12 cellular contexts compared by ENCODE assay signal in genomic region chr19:46492841-46493235, GRCh38. TPM values are rescaled to one million over a fixed set of nuclear protein-coding genes. Genes with fewer than 3 reads are reported as not detected.
DNase-seq lines count a peak whose midpoint lies in the region; ATAC-seq, FAIRE-seq and TF ChIP-seq lines count a peak whose summit lies in the region.
"Had no signal": no experiment of that assay in that cellular context is flagged by ENCODE, and none has a peak within 500 bp of the region (broad histone marks: within the 10 kb centered on the region; RNA-seq: fewer than 3 reads in every experiment).

No MANE protein-coding gene starts in this region.

- H2AFZ ChIP-seq in HepG2 (ENCODE audit: low read length): no peak overlapping the region
- H2AFZ ChIP-seq in H1 (ENCODE audit: low read length): no peak overlapping the region; the same call in 1 of the 2 replicates

- H3K4me1 Mint-ChIP-seq in nephron progenitor cell: peaks cover 48% of the 10 kb centered on the region

- H2BK12ac ChIP-seq in H1 (ENCODE audit: low read depth, low read length): peak overlapping the region; percentile 75; the same call in 1 of the 2 replicates

- H3K4me1 ChIP-seq in right lobe of liver (peaks cover 0 to 11% (median 0%) of the 10 kb centered on the region in 4 donors), HepG2 (ENCODE audit: insufficient read depth, low read length) (peaks cover 8% of the 10 kb centered on the region; the same call in 1 of the 2 replicates), H1 (replicated peaks in 1 of 4; ENCODE audit: control insufficient read depth in 3 of 4, insufficient read depth in 4 of 4, low read length in 3 of 4) (peaks cover 5 to 36% (median 25%) of the 10 kb centered on the region in 4 experiments), urinary bladder (ENCODE audit: insufficient read depth) (no peaks in the 10 kb centered on the region)
- H3K4me1 ChIP-seq: BE2C had no signal

- peak overlapping the region; percentile 47 for H4K91ac ChIP-seq in H1 (replicated peaks; ENCODE audit: insufficient read length, low read length)

- POLR2A ChIA-PET in HepG2 (lab: Yijun Ruan, JAX): no interaction called here
- POLR2A ChIA-PET in H1 (lab: Charles Lee; ENCODE audit: partially characterized antibody): interaction anchor here (1.1 kb wide), 1 partner anchor 19 kb away, joined by 6 read pairs; no protein-coding TSS in a partner anchor

- no peak overlapping the region; the same call in 1 of the 2 replicates for H2AK5ac ChIP-seq in H1 (ENCODE audit: low read depth, low read length)

- no peaks in the 10 kb centered on the region for H3K79me1 ChIP-seq in H1 (ENCODE audit: low read depth, low read length)

- intact Hi-C loops in right lobe of liver (cut with DNase I): loop anchor here (10.0 kb wide), 2 partner anchors 208 to 218 kb away; no protein-coding TSS in a partner anchor
- intact Hi-C loops in HepG2 (cut with micrococcal nuclease; ENCODE audit: unreplicated experiment): no loop called here

- peak overlapping the region; percentile 25 to 41 (median 26) for H3K4me3 ChIP-seq in right lobe of liver
- no peak overlapping the region for H3K4me3 ChIP-seq in HepG2 (replicated peaks in 1 of 3; ENCODE audit: insufficient read depth in 1 of 3, low read depth in 2 of 3, low read length in 3 of 3)
- H3K4me3 ChIP-seq in H1 (ENCODE audit: extremely low read depth in 1 of 4, insufficient read depth in 2 of 4, low read depth in 3 of 4, low read length in 4 of 4): peak overlapping the region; percentile 15 to 61 (median 22); a peak in 7 of 8 replicates
- H3K4me3 ChIP-seq in urinary bladder (ENCODE audit: low read depth, low read length): peak overlapping the region; percentile 41

- no peak overlapping the region for H2BK120ac ChIP-seq in H1 (replicated peaks; ENCODE audit: low read depth, low read length)

- H3K14ac ChIP-seq in H1 (ENCODE audit: insufficient read length): no peak overlapping the region

- no peak overlapping the region for H3K4ac ChIP-seq in H1 (replicated peaks; ENCODE audit: insufficient read length, low read depth, low read length)

- no peak overlapping the region for H3K9ac ChIP-seq in HepG2 (ENCODE audit: insufficient read depth, low read depth, low read length)
- H3K9ac ChIP-seq in H1 (replicated peaks in 1 of 4; ENCODE audit: extremely low read depth in 1 of 4, low read depth in 3 of 4, low read length in 3 of 4): no peak overlapping the region

- H3K18ac ChIP-seq in H1 (ENCODE audit: extremely low read depth, low read length): peak overlapping the region; percentile 60

- in situ Hi-C loops in HepG2 (cut with HindIII; ENCODE audit: extremely low pct_ligation_motif_present, low pct_unique_long_range_greater_than_20kb): no loop called here
- in situ Hi-C loops in GM13977 (cut with MboI; ENCODE audit: low pct_unique_long_range_greater_than_20kb, low sequenced_read_pairs, unreplicated experiment): loop anchor here (25.0 kb wide), 1 partner anchor 206 kb away; the partner anchor contains the start of gene HIF3A

- H3K27me3 ChIP-seq in right lobe of liver (peaks cover 0 to 11% of the 10 kb centered on the region in 2 donors), HepG2 (ENCODE audit: control insufficient read depth in 1 of 2, insufficient read depth in 2 of 2, low read length in 2 of 2) (peaks cover 5 to 37% of the 10 kb centered on the region in 2 experiments), H1 (replicated peaks in 1 of 4; ENCODE audit: control insufficient read depth in 3 of 4, extremely low read depth in 1 of 4, insufficient read depth in 3 of 4, low read length in 3 of 4) (peaks cover 33 to 78% (median 74%) of the 10 kb centered on the region in 4 experiments)
- H3K27me3 ChIP-seq: BE2C had no signal

- FAIRE-seq in HepG2 (lab: Jason Lieb, UNC): no peak
- FAIRE-seq in H1 (lab: Jason Lieb, UNC): no peak

- H2BK15ac ChIP-seq in H1 (ENCODE audit: low read length): no peak overlapping the region

- no peaks in the 10 kb centered on the region for H4K20me1 ChIP-seq in HepG2 (ENCODE audit: insufficient read depth, low read length)
- H4K20me1 ChIP-seq in H1 (replicated peaks in 1 of 2; ENCODE audit: control insufficient read depth in 1 of 2, insufficient read depth in 2 of 2, low read length in 2 of 2): peaks cover 3 to 5% of the 10 kb centered on the region in 2 experiments

- no peak for TF ChIP-seq CTCF in right lobe of liver (IDR thresholded peaks at IDR 0.05)
- no peak for TF ChIP-seq CTCF in HepG2 (CRISPR knock-in tag; IDR thresholded peaks at IDR 0.05)
- no peak for TF ChIP-seq CTCF in H1 (IDR thresholded peaks at IDR 0.05; ENCODE audit: control extremely low read depth in 1 of 3, insufficient read depth in 1 of 3, low read depth in 1 of 3, low read length in 3 of 3)
- no peak for TF ChIP-seq CTCF in nephron progenitor cell (IDR thresholded peaks at IDR 0.05)
- TF ChIP-seq CTCF in GM13977 (IDR thresholded peaks at IDR 0.05; ENCODE audit: extremely low read depth, insufficient read depth, missing control alignments): no peak

- H3K36me3 ChIP-seq in right lobe of liver (no peaks in the 10 kb centered on the region), HepG2 (replicated peaks in 1 of 2; ENCODE audit: control insufficient read depth in 1 of 2, insufficient read depth in 2 of 2, low read length in 2 of 2) (no peaks in the 10 kb centered on the region), H1 (ENCODE audit: control insufficient read depth in 2 of 4, insufficient read depth in 4 of 4, low read length in 3 of 4) (no peaks in the 10 kb centered on the region), urinary bladder (ENCODE audit: insufficient read depth) (no peaks in the 10 kb centered on the region)
- H3K36me3 ChIP-seq: BE2C, WERI-Rb-1 had no signal

- no peak overlapping the region for H2BK20ac ChIP-seq in H1 (ENCODE audit: low read length)

- TF ChIP-seq POLR2A in right lobe of liver (IDR thresholded peaks at IDR 0.05) (no peak), HepG2 (IDR thresholded peaks at IDR 0.05; ENCODE audit: insufficient read depth in 1 of 2, low read depth in 2 of 2, low read length in 2 of 2) (no peak), H1 (IDR thresholded peaks at IDR 0.05; ENCODE audit: control extremely low read depth in 1 of 2, low read depth in 2 of 2, low read length in 2 of 2) (no peak)

- H3K79me2 ChIP-seq in HepG2 (ENCODE audit: insufficient read depth, low read length) (no peaks in the 10 kb centered on the region), H1 (ENCODE audit: control insufficient read depth in 1 of 2, insufficient read depth in 2 of 2, low read length in 2 of 2) (no peaks in the 10 kb centered on the region)

- peak overlapping the region; percentile 23 for H3K4me3 Mint-ChIP-seq in nephron progenitor cell

- 10% methylated on average over 8 of the region's 17 CpGs for WGBS in right lobe of liver (ENCODE audit: insufficient coverage, low coverage, low lambda C conversion rate, missing lambda C conversion rate)
- WGBS in HepG2 (ENCODE audit: low lambda C conversion rate): 68% methylated on average over 16 of the region's 17 CpGs
- WGBS in H1 (ENCODE audit: extremely low coverage in 1 of 2, insufficient coverage in 1 of 2, insufficient read length in 1 of 2, insufficient replicate concordance in 2 of 2, low coverage in 1 of 2, low lambda C conversion rate in 2 of 2, missing lambda C conversion rate in 1 of 2), 2 experiments: 6% methylated on average over 10 of the region's 17 CpGs; no CpG with 5 or more reads in 1 of the 2 experiments
- WGBS in urinary bladder: 43% methylated on average over 17 of the region's 17 CpGs

- CTCF ChIA-PET in HepG2 (lab: Yijun Ruan, JAX; ENCODE audit: low intra/inter-chr PET ratio, low total read pairs) (no interaction called here), H1 (lab: Charles Lee; ENCODE audit: partially characterized antibody) (interaction anchor here (0.6 to 6.7 kb wide), 6 partner anchors 9 to 92 kb away, joined by 4 to 254 read pairs (median 5); no protein-coding TSS in a partner anchor)

- DNase-seq in right lobe of liver: peak in 1 of 3 donors; percentile 21
- no peak for DNase-seq in HepG2 (ENCODE audit: low spot score)
- no peak for DNase-seq in H1 (ENCODE audit: low read depth in 1 of 2, low spot score in 2 of 2)
- DNase-seq in nephron progenitor cell: no peak
- no peak for DNase-seq in T1000 (lab: John Stamatoyannopoulos, UW)
- no peak for DNase-seq in GM13977 (ENCODE audit: low spot score)
- DNase-seq in activated CD4-positive, CD25-positive, alpha-beta regulatory T cell treated with anti-CD3 and anti-CD28 coated beads, Interleukin-2, amount 50 U/mL, for 72 hours: no peak
- DNase-seq: BE2C, NCI-H2081 treated with DMSO at 0.1 percent for 48 hours, WERI-Rb-1 had no signal

- peaks cover 81% of the 10 kb centered on the region for H3K27me3 Mint-ChIP-seq in nephron progenitor cell (ENCODE audit: low read depth, poor library complexity)

- H4K8ac ChIP-seq in H1 (ENCODE audit: extremely low read depth, insufficient read depth, low read length): peak overlapping the region; percentile 58

- H4K5ac ChIP-seq in H1 (ENCODE audit: insufficient read length, low read depth, low read length): no peak overlapping the region

- TF ChIP-seq EP300 in HepG2 (IDR thresholded peaks at IDR 0.05; ENCODE audit: low read depth in 2 of 2, low read length in 2 of 2): no peak
- TF ChIP-seq EP300 in HepG2 (CRISPR knock-in tag; IDR thresholded peaks at IDR 0.05; ENCODE audit: borderline replicate concordance): no peak
- no peak for TF ChIP-seq EP300 in H1 (IDR thresholded peaks at IDR 0.05; ENCODE audit: borderline replicate concordance in 1 of 2, low read depth in 2 of 2, low read length in 2 of 2)

- no peaks in the 10 kb centered on the region for H3K9me3 ChIP-seq in right lobe of liver
- no peaks in the 10 kb centered on the region for H3K9me3 ChIP-seq in HepG2 (ENCODE audit: low read length)
- H3K9me3 ChIP-seq in H1 (ENCODE audit: insufficient read depth in 2 of 2, low read depth in 1 of 2, low read length in 1 of 2): no peaks in the 10 kb centered on the region
- H3K9me3 ChIP-seq: BE2C had no signal

- peaks cover 8% of the 10 kb centered on the region for H3K36me3 Mint-ChIP-seq in nephron progenitor cell (ENCODE audit: low read depth)

- H3K9me3 Mint-ChIP-seq in nephron progenitor cell: peaks cover 11% of the 10 kb centered on the region
- H3K9me3 Mint-ChIP-seq: activated naive CD4-positive, alpha-beta T cell treated with anti-CD3 and anti-CD28 coated beads, Interleukin-2, amount 50 U/mL, for 72 hours had no signal

- TF ChIP-seq RAD21 in HepG2 (CRISPR knock-in tag; IDR thresholded peaks at IDR 0.05): no peak
- TF ChIP-seq RAD21 in H1 (IDR thresholded peaks at IDR 0.05 in 1 of 2, conservative IDR thresholded peaks at IDR 0.05 in 1 of 2; ENCODE audit: low read depth in 2 of 2, low read length in 2 of 2): no peak

- ATAC-seq in right lobe of liver (peak in 1 of 4 donors; percentile 8), HepG2 (no peak)

- no peak overlapping the region for H3K27ac Mint-ChIP-seq in nephron progenitor cell
- H3K27ac Mint-ChIP-seq: activated naive CD4-positive, alpha-beta T cell treated with anti-CD3 and anti-CD28 coated beads, Interleukin-2, amount 50 U/mL, for 72 hours had no signal

- peaks cover 14% of the 10 kb centered on the region; the same call in 1 of the 2 replicates for H3K23me2 ChIP-seq in H1 (ENCODE audit: low read depth, low read length)

- H3K56ac ChIP-seq in H1 (replicated peaks; ENCODE audit: insufficient read length, low read depth, low read length): no peak overlapping the region

- no peak overlapping the region for H2BK5ac ChIP-seq in H1 (ENCODE audit: low read depth, low read length)

- BruUV-seq in HepG2 (replicated peaks; lab: Mats Ljungman, UMichigan): no TSS peak

- H3K27ac ChIP-seq in right lobe of liver (peak overlapping the region in 1 of 3 donors; percentile 57), HepG2 (ENCODE audit: extremely low read length, insufficient read depth, low read length) (no peak overlapping the region), H1 (ENCODE audit: low read depth, low read length) (no peak overlapping the region), urinary bladder (ENCODE audit: low read depth) (no peak overlapping the region)
- H3K27ac ChIP-seq: WERI-Rb-1 had no signal

- H3K23ac ChIP-seq in H1 (ENCODE audit: insufficient read length): no peak overlapping the region

- H3K4me2 ChIP-seq in HepG2 (ENCODE audit: low read depth, low read length): no peak overlapping the region
- peak overlapping the region; percentile 47 to 74 for H3K4me2 ChIP-seq in H1 (ENCODE audit: insufficient read depth in 1 of 2, low read depth in 2 of 2, low read length in 2 of 2)

RNA-seq across cellular contexts. Expression of gene PNMA8B, which starts 2.8 kb away (rescaled TPM):
- total RNA-seq in right lobe of liver: under 1 TPM; 0.20 to 0.55 (median 0.33) TPM
- total RNA-seq in HepG2 (2016; rRNA removed; fragmentation: Illumina TruSeq; extraction: Trizol): not detected in 2 replicates
- total RNA-seq in HepG2 (2016; cell fraction: cytosol; rRNA removed; fragmentation: Illumina TruSeq; extraction: Trizol; ENCODE audit: low read depth): not detected in 2 replicates
- not detected in 2 replicates for total RNA-seq in HepG2 (2016; cell fraction: insoluble cytoplasmic fraction; rRNA removed; fragmentation: Illumina TruSeq; extraction: Trizol)
- total RNA-seq in HepG2 (2016; cell fraction: membrane; rRNA removed; fragmentation: Illumina TruSeq; extraction: Trizol): not detected in 2 replicates
- total RNA-seq in HepG2 (2016; cell fraction: nucleus; rRNA removed; fragmentation: Illumina TruSeq; extraction: Trizol): not detected in 2 replicates
- polyA plus RNA-seq in HepG2 (2011; rRNA removed): not detected in 2 replicates
- polyA plus RNA-seq in HepG2 (2011; cell fraction: cytosol; rRNA removed): not detected in 2 replicates
- 0.02 TPM in 1 of 2 replicates, not detected in the other for polyA plus RNA-seq in HepG2 (2011; cell fraction: nucleus; rRNA removed)
- polyA plus RNA-seq in HepG2 (2012): not detected in 2 replicates
- not detected in 2 replicates for polyA plus RNA-seq in HepG2 (2016; cell fraction: cytosol; fragmentation: Illumina TruSeq; extraction: Trizol; ENCODE audit: low read depth)
- polyA plus RNA-seq in HepG2 (2016; cell fraction: insoluble cytoplasmic fraction; fragmentation: Illumina TruSeq; extraction: Trizol; ENCODE audit: low read depth): not detected in 2 replicates
- not detected in 2 replicates for polyA plus RNA-seq in HepG2 (2016; cell fraction: membrane; fragmentation: Illumina TruSeq; extraction: Trizol; ENCODE audit: low read depth)
- not detected in 2 replicates for polyA plus RNA-seq in HepG2 (2016; cell fraction: nucleus; fragmentation: Illumina TruSeq; extraction: Trizol; ENCODE audit: insufficient read depth, low read depth)
- polyA minus RNA-seq in HepG2 (2011; rRNA and poly(A)+ RNA removed; ENCODE audit: low replicate concordance): 0.07 TPM in 1 of 2 replicates, not detected in the other
- not detected in 2 replicates for polyA minus RNA-seq in HepG2 (2011; cell fraction: cytosol; rRNA and poly(A)+ RNA removed)
- not detected in 2 replicates for polyA minus RNA-seq in HepG2 (2011; cell fraction: nucleus; rRNA and poly(A)+ RNA removed)
- total RNA-seq in H1 (2021; fragmentation: NEBNext Ultra II Directional; extraction: Animal tissue kit (Norgen Biotek cat#: 25700)): 1.2 and 1.4 TPM in 2 replicates
- polyA plus RNA-seq in H1 (2011; rRNA removed): 0.48 and 0.94 TPM in 2 replicates
- polyA plus RNA-seq in H1 (2011; cell fraction: cytosol; rRNA removed): 0.75 TPM
- polyA plus RNA-seq in H1 (2011; cell fraction: nucleus; rRNA removed): 1.4 TPM
- 1.4 to 1.8 TPM (median 1.6 TPM) in 4 replicates for polyA plus RNA-seq in H1 (2012, experiment 1 of 2)
- polyA plus RNA-seq in H1 (2012, experiment 2 of 2): 1.1 TPM
- 0.69 TPM for polyA plus RNA-seq in H1 (2013, experiment 1 of 2)
- 0.72 TPM for polyA plus RNA-seq in H1 (2013, experiment 2 of 2)
- polyA minus RNA-seq in H1 (2011; rRNA and poly(A)+ RNA removed): 0.68 and 0.88 TPM in 2 replicates
- polyA minus RNA-seq in H1 (2011; cell fraction: cytosol; rRNA and poly(A)+ RNA removed): 1.2 TPM
- polyA minus RNA-seq in H1 (2011; cell fraction: nucleus; rRNA and poly(A)+ RNA removed): 1.3 TPM
- total RNA-seq in urinary bladder: 4.0 TPM
- 2.8 TPM for polyA plus RNA-seq in urinary bladder

RNA-seq across cellular contexts. Expression of gene PNMA8A, which starts 21.5 kb away (rescaled TPM):
- total RNA-seq in right lobe of liver: under 1 TPM in 4 of 6 experiments, not detected in 2; 0.06 to 0.26 (median 0.23) TPM
- total RNA-seq in HepG2 (2016; rRNA removed; fragmentation: Illumina TruSeq; extraction: Trizol): 0.44 and 0.51 TPM in 2 replicates
- 0.10 TPM in 1 of 2 replicates, not detected in the other for total RNA-seq in HepG2 (2016; cell fraction: cytosol; rRNA removed; fragmentation: Illumina TruSeq; extraction: Trizol; ENCODE audit: low read depth)
- 0.41 and 0.56 TPM in 2 replicates for total RNA-seq in HepG2 (2016; cell fraction: insoluble cytoplasmic fraction; rRNA removed; fragmentation: Illumina TruSeq; extraction: Trizol)
- total RNA-seq in HepG2 (2016; cell fraction: membrane; rRNA removed; fragmentation: Illumina TruSeq; extraction: Trizol): 0.28 and 0.52 TPM in 2 replicates
- 0.13 and 0.31 TPM in 2 replicates for total RNA-seq in HepG2 (2016; cell fraction: nucleus; rRNA removed; fragmentation: Illumina TruSeq; extraction: Trizol)
- 0.13 TPM in 2 replicates for polyA plus RNA-seq in HepG2 (2011; rRNA removed)
- polyA plus RNA-seq in HepG2 (2011; cell fraction: cytosol; rRNA removed): 0.11 and 0.21 TPM in 2 replicates
- polyA plus RNA-seq in HepG2 (2011; cell fraction: nucleus; rRNA removed): 0.09 TPM in 1 of 2 replicates, not detected in the other
- polyA plus RNA-seq in HepG2 (2012): 0.15 and 0.33 TPM in 2 replicates
- 0.05 and 0.07 TPM in 2 replicates for polyA plus RNA-seq in HepG2 (2016; cell fraction: cytosol; fragmentation: Illumina TruSeq; extraction: Trizol; ENCODE audit: low read depth)
- 0.50 and 0.56 TPM in 2 replicates for polyA plus RNA-seq in HepG2 (2016; cell fraction: insoluble cytoplasmic fraction; fragmentation: Illumina TruSeq; extraction: Trizol; ENCODE audit: low read depth)
- 0.05 and 0.08 TPM in 2 replicates for polyA plus RNA-seq in HepG2 (2016; cell fraction: membrane; fragmentation: Illumina TruSeq; extraction: Trizol; ENCODE audit: low read depth)
- 0.18 and 0.40 TPM in 2 replicates for polyA plus RNA-seq in HepG2 (2016; cell fraction: nucleus; fragmentation: Illumina TruSeq; extraction: Trizol; ENCODE audit: insufficient read depth, low read depth)
- 0.46 TPM in 1 of 2 replicates, not detected in the other for polyA minus RNA-seq in HepG2 (2011; rRNA and poly(A)+ RNA removed; ENCODE audit: low replicate concordance)
- 0.18 TPM in 1 of 2 replicates, not detected in the other for polyA minus RNA-seq in HepG2 (2011; cell fraction: cytosol; rRNA and poly(A)+ RNA removed)
- not detected in 2 replicates for polyA minus RNA-seq in HepG2 (2011; cell fraction: nucleus; rRNA and poly(A)+ RNA removed)
- total RNA-seq in H1 (2021; fragmentation: NEBNext Ultra II Directional; extraction: Animal tissue kit (Norgen Biotek cat#: 25700)): 21.6 and 22.8 TPM in 2 replicates
- polyA plus RNA-seq in H1 (2011; rRNA removed): 9.2 and 10.0 TPM in 2 replicates
- polyA plus RNA-seq in H1 (2011; cell fraction: cytosol; rRNA removed): 17.7 TPM
- 10.5 TPM for polyA plus RNA-seq in H1 (2011; cell fraction: nucleus; rRNA removed)
- polyA plus RNA-seq in H1 (2012, experiment 1 of 2): 18.2 to 23.5 TPM (median 22.2 TPM) in 4 replicates
- 5.2 TPM for polyA plus RNA-seq in H1 (2012, experiment 2 of 2)
- 13.0 TPM for polyA plus RNA-seq in H1 (2013, experiment 1 of 2)
- polyA plus RNA-seq in H1 (2013, experiment 2 of 2): 14.5 TPM
- 12.3 and 19.4 TPM in 2 replicates for polyA minus RNA-seq in H1 (2011; rRNA and poly(A)+ RNA removed)
- polyA minus RNA-seq in H1 (2011; cell fraction: cytosol; rRNA and poly(A)+ RNA removed): 8.4 TPM
- polyA minus RNA-seq in H1 (2011; cell fraction: nucleus; rRNA and poly(A)+ RNA removed): 7.3 TPM
- 14.3 TPM for total RNA-seq in urinary bladder
- polyA plus RNA-seq in urinary bladder: 16.3 TPM
- total RNA-seq: activated naive CD4-positive, alpha-beta T cell treated with anti-CD3 and anti-CD28 coated beads, Interleukin-2, amount 50 U/mL, for 72 hours had no signal

Comparison
In these comparisons a context has a peak if more than half of its experiments do, and no peak if none do; other contexts are left out.
1. H3K4me3 ChIP-seq: peak in right lobe of liver (3 of 3), H1 (4 of 4) and urinary bladder (single experiment); none in HepG2 (0 of 3).